In the genomic region with DNA sequence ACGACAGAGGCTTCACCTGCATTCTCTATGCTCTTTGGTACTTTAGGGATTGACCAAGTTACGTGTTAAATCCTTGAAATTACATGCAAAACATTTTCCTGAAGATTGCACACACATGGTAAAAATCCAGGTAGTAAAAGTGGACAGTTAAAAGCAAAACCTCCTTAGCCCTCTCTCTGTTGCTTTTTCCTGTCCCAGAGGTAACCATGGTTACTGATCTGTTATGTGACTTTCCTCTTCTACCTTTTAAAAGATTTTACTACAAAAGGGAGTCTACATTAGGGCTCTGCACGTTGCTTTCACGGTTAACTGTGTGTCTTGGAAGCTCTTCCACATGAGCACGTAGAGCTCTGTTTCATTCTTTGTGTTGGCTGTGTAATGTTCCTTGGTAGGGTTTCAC, we compare ENCODE assay signal across 1 cellular context.
A peak's percentile ranks its signal among the peaks of the same experiment; 100 is the strongest.
TF ChIP-seq lines count a peak whose summit lies in the region.

No MANE protein-coding gene starts in this region.

TF ChIP-seq in HepG2, 621 proteins besides CTCF, POLR2A, EP300 and RAD21 (continued from another document):
- TF ChIP-seq, protein P1, sequence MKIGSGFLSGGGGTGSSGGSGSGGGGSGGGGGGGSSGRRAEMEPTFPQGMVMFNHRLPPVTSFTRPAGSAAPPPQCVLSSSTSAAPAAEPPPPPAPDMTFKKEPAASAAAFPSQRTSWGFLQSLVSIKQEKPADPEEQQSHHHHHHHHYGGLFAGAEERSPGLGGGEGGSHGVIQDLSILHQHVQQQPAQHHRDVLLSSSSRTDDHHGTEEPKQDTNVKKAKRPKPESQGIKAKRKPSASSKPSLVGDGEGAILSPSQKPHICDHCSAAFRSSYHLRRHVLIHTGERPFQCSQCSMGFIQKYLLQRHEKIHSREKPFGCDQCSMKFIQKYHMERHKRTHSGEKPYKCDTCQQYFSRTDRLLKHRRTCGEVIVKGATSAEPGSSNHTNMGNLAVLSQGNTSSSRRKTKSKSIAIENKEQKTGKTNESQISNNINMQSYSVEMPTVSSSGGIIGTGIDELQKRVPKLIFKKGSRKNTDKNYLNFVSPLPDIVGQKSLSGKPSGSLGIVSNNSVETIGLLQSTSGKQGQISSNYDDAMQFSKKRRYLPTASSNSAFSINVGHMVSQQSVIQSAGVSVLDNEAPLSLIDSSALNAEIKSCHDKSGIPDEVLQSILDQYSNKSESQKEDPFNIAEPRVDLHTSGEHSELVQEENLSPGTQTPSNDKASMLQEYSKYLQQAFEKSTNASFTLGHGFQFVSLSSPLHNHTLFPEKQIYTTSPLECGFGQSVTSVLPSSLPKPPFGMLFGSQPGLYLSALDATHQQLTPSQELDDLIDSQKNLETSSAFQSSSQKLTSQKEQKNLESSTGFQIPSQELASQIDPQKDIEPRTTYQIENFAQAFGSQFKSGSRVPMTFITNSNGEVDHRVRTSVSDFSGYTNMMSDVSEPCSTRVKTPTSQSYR (CRISPR knock-in tag; IDR thresholded peaks at IDR 0.05; ENCODE audit: borderline replicate concordance): no peak
- TF ChIP-seq RFX1 (IDR thresholded peaks at IDR 0.05) (peak; percentile 44; the same call in 1 of the 2 replicates), ZNF441 (CRISPR knock-in tag; IDR thresholded peaks at IDR 0.05; ENCODE audit: borderline replicate concordance) (no peak), CHD4 (IDR thresholded peaks at IDR 0.05; ENCODE audit: borderline replicate concordance, low read length) (no peak), KAT8 (CRISPR knock-in tag; IDR thresholded peaks at IDR 0.05) (no peak)
